In genomic region chr6:38188677-38189335, GRCh38 we compare ENCODE assay signal across 14 cellular contexts.
"Had no signal": no experiment of that assay in that cellular context is flagged by ENCODE, and none has a peak within 500 bp of the region (broad histone marks: within the 10 kb centered on the region; RNA-seq: fewer than 3 reads in every experiment).

No MANE protein-coding gene starts in this region.

- H3K27ac Mint-ChIP-seq: activated naive CD8-positive, alpha-beta T cell treated with anti-CD3 and anti-CD28 coated beads for 36 hours had no signal

- H3K27ac ChIP-seq: left ventricle myocardium inferior, right lobe of liver, thyroid gland had no signal

- H3K27me3 Mint-ChIP-seq: activated naive CD8-positive, alpha-beta T cell treated with anti-CD3 and anti-CD28 coated beads for 36 hours; effector memory CD8-positive, alpha-beta T cell; stimulated activated naive B cell treated with anti-CD40 and anti-IgM and Interleukin-4, amounts not matched to agents 10 μg/mL and 1 μg/mL and 100 μg/mL, for 72 hours had no signal

- H3K4me3 ChIP-seq: left ventricle myocardium inferior, right lobe of liver, smooth muscle cell, thyroid gland had no signal

- H3K4me1 Mint-ChIP-seq: activated naive CD8-positive, alpha-beta T cell treated with anti-CD3 and anti-CD28 coated beads for 36 hours; stimulated activated naive B cell treated with anti-CD40 and anti-IgM and Interleukin-4, amounts not matched to agents 10 μg/mL and 1 μg/mL and 100 μg/mL, for 72 hours had no signal

- H3K9me3 Mint-ChIP-seq: activated naive CD8-positive, alpha-beta T cell treated with anti-CD3 and anti-CD28 coated beads for 36 hours; effector memory CD8-positive, alpha-beta T cell; neural crest cell; stimulated activated naive B cell treated with anti-CD40 and anti-IgM and Interleukin-4, amounts not matched to agents 10 μg/mL and 1 μg/mL and 100 μg/mL, for 72 hours had no signal

- H3K36me3 Mint-ChIP-seq: activated naive CD8-positive, alpha-beta T cell treated with anti-CD3 and anti-CD28 coated beads for 36 hours had no signal

- H3K4me3 Mint-ChIP-seq: activated naive CD8-positive, alpha-beta T cell treated with anti-CD3 and anti-CD28 coated beads for 36 hours; effector memory CD8-positive, alpha-beta T cell; neural crest cell; stimulated activated naive B cell treated with anti-CD40 and anti-IgM and Interleukin-4, amounts not matched to agents 10 μg/mL and 1 μg/mL and 100 μg/mL, for 72 hours had no signal

- H3K27me3 ChIP-seq: right lobe of liver, thyroid gland had no signal

- ATAC-seq: effector memory CD8-positive, alpha-beta T cell; right lobe of liver; stimulated activated naive B cell treated with anti-CD40 and anti-IgM and Interleukin-4, amounts not matched to agents 10 μg/mL and 1 μg/mL and 100 μg/mL, for 72 hours had no signal

- H3K36me3 ChIP-seq: left ventricle myocardium inferior, right lobe of liver, thyroid gland had no signal

- H3K4me1 ChIP-seq: left ventricle myocardium inferior, right lobe of liver had no signal

- H3K9me3 ChIP-seq: left ventricle myocardium inferior, right lobe of liver, thyroid gland had no signal

- DNase-seq: activated CD4-positive, CD25-positive, alpha-beta regulatory T cell treated with anti-CD3 and anti-CD28 coated beads, Interleukin-2, amount 50 U/mL, for 72 hours; activated naive CD8-positive, alpha-beta T cell treated with anti-CD3 and anti-CD28 coated beads for 36 hours; amniotic stem cell; dermis blood vessel endothelial cell; effector memory CD8-positive, alpha-beta T cell; foreskin fibroblast; left ventricle myocardium inferior; mammary epithelial cell; stimulated activated CD4-positive, alpha-beta T cell treated with anti-CD3 and anti-CD28 coated beads, Interleukin-4, amount 100 ng/mL, for 24 hours; stimulated activated naive B cell treated with anti-CD40 and anti-IgM and Interleukin-4, amounts not matched to agents 10 μg/mL and 1 μg/mL and 100 μg/mL, for 72 hours; thyroid gland had no signal
